Comparison of ENCODE assay signal across 16 cellular contexts in the genomic region with DNA sequence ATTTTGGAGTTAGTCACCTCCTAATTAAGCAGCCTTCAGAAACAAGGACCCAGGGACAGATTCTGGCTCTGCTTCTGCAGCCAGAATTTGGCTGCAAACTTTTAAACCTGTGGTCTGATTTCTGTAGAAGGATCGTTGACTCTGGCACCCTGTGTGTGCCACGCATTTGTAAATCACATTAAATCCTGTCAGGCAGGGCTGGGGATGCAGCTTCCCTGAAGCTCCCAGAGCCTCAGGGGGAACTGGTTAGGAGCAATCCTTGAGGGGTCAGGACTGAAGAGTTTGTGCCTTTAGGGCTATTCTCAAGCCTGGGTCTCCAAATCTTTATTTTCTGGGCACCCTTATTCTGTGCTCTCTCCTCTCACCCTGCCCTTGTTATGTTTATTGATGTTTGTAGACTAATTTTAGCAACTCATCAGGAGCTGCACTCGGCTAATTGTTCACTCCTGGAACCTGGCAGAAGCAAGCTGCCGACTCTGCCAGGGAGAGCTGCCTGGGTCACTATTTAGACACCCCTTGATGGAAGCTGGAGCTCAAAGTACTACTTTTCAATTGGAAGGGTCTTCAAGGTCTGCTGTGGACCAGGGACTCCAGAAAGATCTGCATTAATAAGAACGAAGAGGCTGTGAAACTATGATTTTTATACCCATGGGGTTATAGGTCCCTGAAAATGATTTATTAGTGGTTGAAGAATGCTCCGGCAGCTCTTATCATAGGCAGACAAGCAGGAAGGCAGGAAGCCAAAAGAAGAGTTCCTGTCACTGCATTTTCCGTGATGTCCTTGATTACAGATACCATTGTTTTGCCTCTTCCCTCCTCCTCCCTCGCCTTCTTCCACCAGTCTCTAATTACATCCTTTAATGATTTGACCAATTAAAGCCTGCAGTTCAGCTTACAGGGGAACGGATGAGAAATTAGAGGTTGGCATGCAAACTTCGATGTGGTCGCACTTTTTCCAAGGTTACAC. TPM values are rescaled to one million over a fixed set of nuclear protein-coding genes. Genes with fewer than 3 reads are reported as not detected.
A peak's percentile ranks its signal among the peaks of the same experiment; 100 is the strongest.
DNase-seq lines count a peak whose midpoint lies in the region; ATAC-seq, FAIRE-seq and TF ChIP-seq lines count a peak whose summit lies in the region.
"Had no signal": no experiment of that assay in that cellular context is flagged by ENCODE, and none has a peak within 500 bp of the region (broad histone marks: within the 10 kb centered on the region; RNA-seq: fewer than 3 reads in every experiment).

No MANE protein-coding gene starts in this region.

- no peak overlapping the region for H3K27ac ChIP-seq in prostate gland
- H3K27ac ChIP-seq: body of pancreas, HL-60, stomach had no signal

- no peaks in the 10 kb centered on the region for H3K36me3 ChIP-seq in prostate gland
- H3K36me3 ChIP-seq: stomach had no signal

- no peak for FAIRE-seq in GM12891 (lab: Jason Lieb, UNC)
- FAIRE-seq: GM18507 had no signal

- H3K9me3 ChIP-seq in prostate gland: no peaks in the 10 kb centered on the region
- H3K9me3 ChIP-seq: body of pancreas, stomach had no signal

- H3K4me1 ChIP-seq in prostate gland (replicated peaks): no peaks in the 10 kb centered on the region

- intact Hi-C loops in prostate gland (cut with DNase I): no loop called here

- no peaks in the 10 kb centered on the region for H3K27me3 ChIP-seq in prostate gland (replicated peaks; ENCODE audit: insufficient read depth)
- H3K27me3 ChIP-seq: body of pancreas, stomach had no signal

- H3K4me3 ChIP-seq in prostate gland: no peak overlapping the region
- H3K4me3 ChIP-seq: body of pancreas, stomach had no signal

- no peak for TF ChIP-seq CTCF in prostate gland (IDR thresholded peaks at IDR 0.05)

- peak; percentile 68 for ATAC-seq in SK-N-SH treated with all-trans-retinoic acid at 6 μM for 48 hours
- peak; percentile 26 for ATAC-seq in left lobe of liver
- no peak for ATAC-seq in HG03045 (IDR thresholded peaks at IDR 0.05; ENCODE audit: unreplicated experiment)
- ATAC-seq: body of pancreas had no signal

- TF ChIP-seq POLR2A in GM12891 (IDR thresholded peaks at IDR 0.05; ENCODE audit: low read depth, low read length) (no peak), prostate gland (IDR thresholded peaks at IDR 0.05) (no peak)

- peak; percentile 7 for DNase-seq in EH (ENCODE audit: low read depth)
- DNase-seq in NCI-H1436 treated with DMSO at 0.1 percent for 48 hours (lab: John Stamatoyannopoulos, UW): peak; percentile 35
- no peak for DNase-seq in left lobe of liver (ENCODE audit: low spot score)
- DNase-seq in GM12891 (ENCODE audit: insufficient read length, low spot score): no peak
- no peak for DNase-seq in central memory CD4-positive, alpha-beta T cell
- no peak for DNase-seq in prostate gland (ENCODE audit: low spot score)
- DNase-seq: activated CD4-positive, CD25-positive, alpha-beta regulatory T cell treated with anti-CD3 and anti-CD28 coated beads, Interleukin-2, amount 50 U/mL, for 72 hours; body of pancreas; mammary epithelial cell; SHP77 treated with DMSO at 0.1 percent for 48 hours; stomach had no signal

- WGBS in prostate gland: 11% methylated on average over 11 of the region's 11 CpGs

TF ChIP-seq in SK-N-SH treated with all-trans-retinoic acid at 6 μM for 48 hours, 23 proteins besides CTCF, POLR2A, EP300 and RAD21:
- no peak for TF ChIP-seq GLIS3 (CRISPR knock-in tag; IDR thresholded peaks at IDR 0.05)
- TF ChIP-seq, protein P1, sequence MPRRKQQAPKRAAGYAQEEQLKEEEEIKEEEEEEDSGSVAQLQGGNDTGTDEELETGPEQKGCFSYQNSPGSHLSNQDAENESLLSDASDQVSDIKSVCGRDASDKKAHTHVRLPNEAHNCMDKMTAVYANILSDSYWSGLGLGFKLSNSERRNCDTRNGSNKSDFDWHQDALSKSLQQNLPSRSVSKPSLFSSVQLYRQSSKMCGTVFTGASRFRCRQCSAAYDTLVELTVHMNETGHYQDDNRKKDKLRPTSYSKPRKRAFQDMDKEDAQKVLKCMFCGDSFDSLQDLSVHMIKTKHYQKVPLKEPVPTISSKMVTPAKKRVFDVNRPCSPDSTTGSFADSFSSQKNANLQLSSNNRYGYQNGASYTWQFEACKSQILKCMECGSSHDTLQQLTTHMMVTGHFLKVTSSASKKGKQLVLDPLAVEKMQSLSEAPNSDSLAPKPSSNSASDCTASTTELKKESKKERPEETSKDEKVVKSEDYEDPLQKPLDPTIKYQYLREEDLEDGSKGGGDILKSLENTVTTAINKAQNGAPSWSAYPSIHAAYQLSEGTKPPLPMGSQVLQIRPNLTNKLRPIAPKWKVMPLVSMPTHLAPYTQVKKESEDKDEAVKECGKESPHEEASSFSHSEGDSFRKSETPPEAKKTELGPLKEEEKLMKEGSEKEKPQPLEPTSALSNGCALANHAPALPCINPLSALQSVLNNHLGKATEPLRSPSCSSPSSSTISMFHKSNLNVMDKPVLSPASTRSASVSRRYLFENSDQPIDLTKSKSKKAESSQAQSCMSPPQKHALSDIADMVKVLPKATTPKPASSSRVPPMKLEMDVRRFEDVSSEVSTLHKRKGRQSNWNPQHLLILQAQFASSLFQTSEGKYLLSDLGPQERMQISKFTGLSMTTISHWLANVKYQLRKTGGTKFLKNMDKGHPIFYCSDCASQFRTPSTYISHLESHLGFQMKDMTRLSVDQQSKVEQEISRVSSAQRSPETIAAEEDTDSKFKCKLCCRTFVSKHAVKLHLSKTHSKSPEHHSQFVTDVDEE (CRISPR knock-in tag; IDR thresholded peaks at IDR 0.05): peak; percentile 46; the same call in 1 of the 2 replicates
- peak; percentile 12; the same call in 1 of the 2 replicates for TF ChIP-seq TCF4 (CRISPR knock-in tag; IDR thresholded peaks at IDR 0.05; ENCODE audit: borderline replicate concordance)

TF ChIP-seq in GM12891, 5 proteins besides CTCF, POLR2A, EP300 and RAD21:
- TF ChIP-seq PAX5 (IDR thresholded peaks at IDR 0.05; ENCODE audit: insufficient read depth, low read length, severe bottlenecking) (no peak), SPI1 (IDR thresholded peaks at IDR 0.05; ENCODE audit: low read depth, low read length) (no peak), POLR2AphosphoS5 (IDR thresholded peaks at IDR 0.05; ENCODE audit: low read depth, low read length) (no peak), POU2F2 (IDR thresholded peaks at IDR 0.05; ENCODE audit: low read depth, low read length) (no peak), TAF1 (IDR thresholded peaks at IDR 0.05; ENCODE audit: low read depth, low read length) (no peak)

RNA-seq across cellular contexts. Expression of a gene that starts 6.5 kb away (rescaled TPM):
- total RNA-seq in left lobe of liver: not detected
- polyA plus RNA-seq in GM12891 (2012; ENCODE audit: low read depth, missing spikeins): not detected
- not detected for total RNA-seq in prostate gland
- total RNA-seq: body of pancreas, mammary epithelial cell, progenitor cell of endocrine pancreas, stomach had no signal
- polyA plus RNA-seq: mammary epithelial cell, stomach had no signal

Comparison
In these comparisons a context has a peak if more than half of its experiments do, and no peak if none do; other contexts are left out.
1. DNase-seq: peak in EH (single experiment) and NCI-H1436 treated with DMSO at 0.1 percent for 48 hours (single experiment); none in left lobe of liver (single experiment), GM12891 (single experiment), central memory CD4-positive, alpha-beta T cell (single experiment) and prostate gland (single experiment).